ENCODE assay signal across 1 cellular context in the genomic region with DNA sequence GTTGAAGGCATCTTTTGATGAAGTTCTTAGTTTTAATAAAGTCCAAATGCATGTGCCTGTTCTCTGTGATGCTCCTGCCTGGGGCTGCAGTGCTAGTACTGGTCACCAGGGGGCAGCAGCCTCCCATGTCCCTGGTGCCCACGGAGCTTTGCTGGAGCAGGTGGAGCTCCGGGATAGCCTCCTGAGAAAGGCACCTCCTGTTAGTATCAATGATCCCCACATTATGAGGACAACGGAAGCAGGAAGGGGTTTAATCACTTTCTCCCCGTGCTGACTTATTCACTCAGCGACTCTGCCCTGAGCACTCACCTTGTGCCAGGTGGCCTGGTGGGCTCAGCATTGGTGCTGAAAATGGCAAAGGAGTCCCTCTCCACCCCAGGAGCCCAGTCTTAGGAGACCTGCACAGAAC.
A peak's percentile ranks its signal among the peaks of the same experiment; 100 is the strongest.
TF ChIP-seq lines count a peak whose summit lies in the region.

No MANE protein-coding gene starts in this region.

TF ChIP-seq in K562, 482 proteins besides CTCF, POLR2A, EP300 and RAD21 (continued from another document):
- TF ChIP-seq, protein P1, sequence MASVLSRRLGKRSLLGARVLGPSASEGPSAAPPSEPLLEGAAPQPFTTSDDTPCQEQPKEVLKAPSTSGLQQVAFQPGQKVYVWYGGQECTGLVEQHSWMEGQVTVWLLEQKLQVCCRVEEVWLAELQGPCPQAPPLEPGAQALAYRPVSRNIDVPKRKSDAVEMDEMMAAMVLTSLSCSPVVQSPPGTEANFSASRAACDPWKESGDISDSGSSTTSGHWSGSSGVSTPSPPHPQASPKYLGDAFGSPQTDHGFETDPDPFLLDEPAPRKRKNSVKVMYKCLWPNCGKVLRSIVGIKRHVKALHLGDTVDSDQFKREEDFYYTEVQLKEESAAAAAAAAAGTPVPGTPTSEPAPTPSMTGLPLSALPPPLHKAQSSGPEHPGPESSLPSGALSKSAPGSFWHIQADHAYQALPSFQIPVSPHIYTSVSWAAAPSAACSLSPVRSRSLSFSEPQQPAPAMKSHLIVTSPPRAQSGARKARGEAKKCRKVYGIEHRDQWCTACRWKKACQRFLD (CRISPR knock-in tag; IDR thresholded peaks at IDR 0.05): 0 out of 2 replicates have a peak, but pooled peaks have one; percentile 12
